ENCODE assay signal across 8 cellular contexts in genomic region chr21:35222541-35222941, GRCh38.
DNase-seq lines count a peak whose midpoint lies in the region; ATAC-seq and TF ChIP-seq lines count a peak whose summit lies in the region.

No MANE protein-coding gene starts in this region.

- POLR2A ChIA-PET in A673 (lab: Charles Lee; ENCODE audit: low non-redundant PET), result no interaction called here

- H3K27me3 ChIP-seq in HL-60 (ENCODE audit: insufficient read depth, poor library complexity, severe bottlenecking) (no peaks in the 10 kb centered on the region), upper lobe of right lung (no peaks in the 10 kb centered on the region), osteoblast (ENCODE audit: insufficient read depth, low read length) (no peaks in the 10 kb centered on the region), A673 (replicated peaks; ENCODE audit: insufficient read depth, low read depth, low read length, poor library complexity) (peaks cover 2% of the 10 kb centered on the region)

- H3K4me2 ChIP-seq in osteoblast (ENCODE audit: insufficient read depth, low read length), result no peak overlapping the region

- intact Hi-C loops in upper lobe of right lung (cut with DNase I), result no loop called here
- intact Hi-C loops in A673 (cut with micrococcal nuclease; ENCODE audit: unreplicated experiment), result no loop called here

- CTCF ChIA-PET in A673 (lab: Charles Lee), result no interaction called here

- ATAC-seq in activated naive CD4-positive, alpha-beta T cell treated with anti-CD3 and anti-CD28 coated beads, Interleukin-2, amount 50 U/mL, for 72 hours, result peak; percentile 66 to 87
- ATAC-seq in upper lobe of right lung, result peak; percentile 13

- H3K4me1 ChIP-seq in upper lobe of right lung (peaks cover 9% of the 10 kb centered on the region), osteoblast (ENCODE audit: insufficient read depth, low read length) (peaks cover 34% of the 10 kb centered on the region), A673 (ENCODE audit: insufficient read depth, low read length, poor library complexity, severe bottlenecking) (no peaks in the 10 kb centered on the region)

- no peaks in the 10 kb centered on the region for H4K20me1 ChIP-seq in osteoblast (ENCODE audit: insufficient read depth, low read length)

- peaks cover 0 to 16% of the 10 kb centered on the region in 2 donors for H3K36me3 Mint-ChIP-seq in activated naive CD4-positive, alpha-beta T cell treated with anti-CD3 and anti-CD28 coated beads, Interleukin-2, amount 50 U/mL, for 72 hours

- H3K27ac Mint-ChIP-seq in activated naive CD4-positive, alpha-beta T cell treated with anti-CD3 and anti-CD28 coated beads, Interleukin-2, amount 50 U/mL, for 72 hours, result peak overlapping the region in 1 of 2 donors; percentile 49

- H3K4me3 ChIP-seq in HL-60 (replicated peaks; ENCODE audit: insufficient read depth, low read length), result no peak overlapping the region
- no peak overlapping the region for H3K4me3 ChIP-seq in upper lobe of right lung
- no peak overlapping the region for H3K4me3 ChIP-seq in osteoblast (ENCODE audit: insufficient read depth, low read length)
- H3K4me3 ChIP-seq in A673 (ENCODE audit: low read depth, low read length, poor library complexity, severe bottlenecking), result no peak overlapping the region

- no peak overlapping the region for H2AFZ ChIP-seq in osteoblast (ENCODE audit: low read length)

- H3K36me3 ChIP-seq in upper lobe of right lung, result no peaks in the 10 kb centered on the region
- no peaks in the 10 kb centered on the region for H3K36me3 ChIP-seq in osteoblast (ENCODE audit: insufficient read depth, low read length)
- H3K36me3 ChIP-seq in A673 (ENCODE audit: insufficient read depth, low read length, poor library complexity, severe bottlenecking), result no peaks in the 10 kb centered on the region

- H3K27ac ChIP-seq in HL-60 (replicated peaks) (peak overlapping the region; percentile 36; the same call in 1 of the 2 replicates), upper lobe of right lung (no peak overlapping the region), osteoblast (ENCODE audit: low read depth, low read length) (no peak overlapping the region), A673 (ENCODE audit: low read depth, low read length, poor library complexity, severe bottlenecking) (no peak overlapping the region)

- no peak for TF ChIP-seq CTCF in HL-60 (IDR thresholded peaks at IDR 0.05; ENCODE audit: insufficient read depth, low read length)
- no peak for TF ChIP-seq CTCF in upper lobe of right lung (IDR thresholded peaks at IDR 0.05)
- no peak for TF ChIP-seq CTCF in osteoblast (IDR thresholded peaks at IDR 0.05; ENCODE audit: extremely low read depth, low read depth, low read length)
- TF ChIP-seq CTCF in A673 (conservative IDR thresholded peaks at IDR 0.05; ENCODE audit: low read depth, low read length), result no peak

- H3K79me2 ChIP-seq in osteoblast (ENCODE audit: insufficient read depth, low read length), result no peaks in the 10 kb centered on the region

- peaks cover 0 to 7% of the 10 kb centered on the region in 2 donors for H3K9me3 Mint-ChIP-seq in activated naive CD4-positive, alpha-beta T cell treated with anti-CD3 and anti-CD28 coated beads, Interleukin-2, amount 50 U/mL, for 72 hours

- DNase-seq in stimulated activated CD4-positive, alpha-beta T cell treated with anti-CD3 and anti-CD28 coated beads, Interleukin-15, amount 100 ng/mL, for 24 hours, result peak; percentile 43
- DNase-seq in stimulated activated CD4-positive, alpha-beta T cell treated with anti-CD3 and anti-CD28 coated beads, Interleukin-12 subunit alpha, Interleukin-12 subunit beta, amount 100 ng/mL, for 4 hours, result no peak
- peak in 1 of 2 experiments; percentile 13 for DNase-seq in HL-60 (ENCODE audit: low read depth in 1 of 2, low spot score in 1 of 2)
- peak; percentile 30 to 77 for DNase-seq in activated naive CD4-positive, alpha-beta T cell treated with anti-CD3 and anti-CD28 coated beads, Interleukin-2, amount 50 U/mL, for 72 hours (ENCODE audit: low spot score in 2 of 2)
- no peak for DNase-seq in upper lobe of right lung
- no peak for DNase-seq in osteoblast (ENCODE audit: insufficient read length, low spot score, missing footprints)
- DNase-seq in SHP77 treated with DMSO at 0.1 percent for 48 hours (lab: John Stamatoyannopoulos, UW), result no peak
- DNase-seq in A673 (ENCODE audit: low spot score), result no peak

- H3K9me3 ChIP-seq in upper lobe of right lung, result no peaks in the 10 kb centered on the region
- H3K9me3 ChIP-seq in osteoblast (ENCODE audit: low read depth, low read length), result no peaks in the 10 kb centered on the region
- H3K9me3 ChIP-seq in A673 (ENCODE audit: low read depth, low read length, poor library complexity, severe bottlenecking), result no peaks in the 10 kb centered on the region

- no TSS peak for BruUV-seq in A673 (replicated peaks; lab: Mats Ljungman, UMichigan)

Comparison
In these comparisons a context has a peak if more than half of its experiments do, and no peak if none do; other contexts are left out.
1. DNase-seq: peak in stimulated activated CD4-positive, alpha-beta T cell treated with anti-CD3 and anti-CD28 coated beads, Interleukin-15, amount 100 ng/mL, for 24 hours (single experiment) and activated naive CD4-positive, alpha-beta T cell treated with anti-CD3 and anti-CD28 coated beads, Interleukin-2, amount 50 U/mL, for 72 hours (2 of 2); none in stimulated activated CD4-positive, alpha-beta T cell treated with anti-CD3 and anti-CD28 coated beads, Interleukin-12 subunit alpha, Interleukin-12 subunit beta, amount 100 ng/mL, for 4 hours (single experiment), upper lobe of right lung (single experiment), osteoblast (single experiment), SHP77 treated with DMSO at 0.1 percent for 48 hours (single experiment) and A673 (single experiment).